In genomic region chr13:62300021-62300420, GRCh38 we compare ENCODE assay signal across 2 cellular contexts.
TF ChIP-seq lines count a peak whose summit lies in the region.

No MANE protein-coding gene starts in this region.

TF ChIP-seq in neural cell, 6 proteins besides CTCF, POLR2A, EP300 and RAD21 (continued from another document):
- no peak for TF ChIP-seq TAF1 (IDR thresholded peaks at IDR 0.05; ENCODE audit: low read depth)
- no peak for TF ChIP-seq EZH2 (IDR thresholded peaks at IDR 0.05; ENCODE audit: borderline replicate concordance, insufficient read depth, low read length, poor library complexity, severe bottlenecking)
- TF ChIP-seq SMC3 (conservative IDR thresholded peaks at IDR 0.05; ENCODE audit: poor library complexity), result no peak

TF ChIP-seq in WTC11, 78 proteins besides CTCF, POLR2A, EP300 and RAD21 (continued from another document):
- TF ChIP-seq ERG (CRISPR knock-in tag; IDR thresholded peaks at IDR 0.05) (no peak), STAT6 (CRISPR knock-in tag; conservative IDR thresholded peaks at IDR 0.05; ENCODE audit: low read depth) (no peak), MXD4 (CRISPR knock-in tag; IDR thresholded peaks at IDR 0.05; ENCODE audit: borderline replicate concordance) (no peak), E2F5 (CRISPR knock-in tag; IDR thresholded peaks at IDR 0.05) (no peak), ETV6 (CRISPR knock-in tag; IDR thresholded peaks at IDR 0.05) (no peak), OVOL2 (CRISPR knock-in tag; IDR thresholded peaks at IDR 0.05; ENCODE audit: borderline replicate concordance) (no peak), ZNF219 (CRISPR knock-in tag; IDR thresholded peaks at IDR 0.05; ENCODE audit: borderline replicate concordance) (no peak)
- TF ChIP-seq, protein P1, sequence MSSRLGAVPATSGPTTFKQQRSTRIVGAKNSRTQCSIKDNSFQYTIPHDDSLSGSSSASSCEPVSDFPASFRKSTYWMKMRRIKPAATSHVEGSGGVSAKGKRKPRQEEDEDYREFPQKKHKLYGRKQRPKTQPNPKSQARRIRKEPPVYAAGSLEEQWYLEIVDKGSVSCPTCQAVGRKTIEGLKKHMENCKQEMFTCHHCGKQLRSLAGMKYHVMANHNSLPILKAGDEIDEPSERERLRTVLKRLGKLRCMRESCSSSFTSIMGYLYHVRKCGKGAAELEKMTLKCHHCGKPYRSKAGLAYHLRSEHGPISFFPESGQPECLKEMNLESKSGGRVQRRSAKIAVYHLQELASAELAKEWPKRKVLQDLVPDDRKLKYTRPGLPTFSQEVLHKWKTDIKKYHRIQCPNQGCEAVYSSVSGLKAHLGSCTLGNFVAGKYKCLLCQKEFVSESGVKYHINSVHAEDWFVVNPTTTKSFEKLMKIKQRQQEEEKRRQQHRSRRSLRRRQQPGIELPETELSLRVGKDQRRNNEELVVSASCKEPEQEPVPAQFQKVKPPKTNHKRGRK (CRISPR knock-in tag; IDR thresholded peaks at IDR 0.05; ENCODE audit: borderline replicate concordance), result no peak
- TF ChIP-seq, protein P2, sequence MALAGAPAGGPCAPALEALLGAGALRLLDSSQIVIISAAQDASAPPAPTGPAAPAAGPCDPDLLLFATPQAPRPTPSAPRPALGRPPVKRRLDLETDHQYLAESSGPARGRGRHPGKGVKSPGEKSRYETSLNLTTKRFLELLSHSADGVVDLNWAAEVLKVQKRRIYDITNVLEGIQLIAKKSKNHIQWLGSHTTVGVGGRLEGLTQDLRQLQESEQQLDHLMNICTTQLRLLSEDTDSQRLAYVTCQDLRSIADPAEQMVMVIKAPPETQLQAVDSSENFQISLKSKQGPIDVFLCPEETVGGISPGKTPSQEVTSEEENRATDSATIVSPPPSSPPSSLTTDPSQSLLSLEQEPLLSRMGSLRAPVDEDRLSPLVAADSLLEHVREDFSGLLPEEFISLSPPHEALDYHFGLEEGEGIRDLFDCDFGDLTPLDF (CRISPR knock-in tag; IDR thresholded peaks at IDR 0.05), result no peak
- TF ChIP-seq, protein P3, sequence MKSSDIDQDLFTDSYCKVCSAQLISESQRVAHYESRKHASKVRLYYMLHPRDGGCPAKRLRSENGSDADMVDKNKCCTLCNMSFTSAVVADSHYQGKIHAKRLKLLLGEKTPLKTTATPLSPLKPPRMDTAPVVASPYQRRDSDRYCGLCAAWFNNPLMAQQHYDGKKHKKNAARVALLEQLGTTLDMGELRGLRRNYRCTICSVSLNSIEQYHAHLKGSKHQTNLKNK (CRISPR knock-in tag; IDR thresholded peaks at IDR 0.05), result no peak
